20 cellular contexts compared by ENCODE assay signal in the genomic region with DNA sequence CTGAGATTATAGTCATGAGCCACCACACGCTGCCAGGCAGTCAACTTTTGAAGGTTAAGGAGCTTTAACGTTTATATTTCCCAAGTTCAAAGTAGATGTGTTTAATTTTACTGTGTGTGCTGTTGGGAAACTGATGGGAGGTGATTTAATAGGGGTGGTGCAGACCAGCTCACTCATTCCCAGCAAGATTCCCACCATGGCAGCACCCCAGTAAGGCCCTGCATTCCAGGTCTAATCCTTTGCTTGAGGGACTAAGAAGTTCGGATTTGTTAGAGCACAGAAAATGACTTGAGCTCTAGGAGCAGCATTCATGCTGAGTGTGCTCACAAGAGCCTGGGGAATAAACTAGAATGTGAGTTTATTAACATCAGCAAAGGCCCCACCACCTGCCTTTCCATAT. TPM values are rescaled to one million over a fixed set of nuclear protein-coding genes. Genes with fewer than 3 reads are reported as not detected.
A peak's percentile ranks its signal among the peaks of the same experiment; 100 is the strongest.
DNase-seq lines count a peak whose midpoint lies in the region; ATAC-seq and TF ChIP-seq lines count a peak whose summit lies in the region.
"Had no signal": no experiment of that assay in that cellular context is flagged by ENCODE, and none has a peak within 500 bp of the region (broad histone marks: within the 10 kb centered on the region; RNA-seq: fewer than 3 reads in every experiment).

No MANE protein-coding gene starts in this region.

- POLR2A ChIA-PET in IMR-90 (lab: Charles Lee; ENCODE audit: unreplicated experiment) = no interaction called here

- H3K9me2 ChIP-seq in hepatocyte (replicated peaks; ENCODE audit: insufficient read depth) = no peaks in the 10 kb centered on the region

- H3K4me1 Mint-ChIP-seq in chondrocyte (ENCODE audit: low read depth) = peaks cover 39% of the 10 kb centered on the region

- no peak overlapping the region for H2BK20ac ChIP-seq in IMR-90 (ENCODE audit: low read depth, low read length)

- H3K4me1 ChIP-seq in IMR-90 (ENCODE audit: control insufficient read depth, insufficient read depth, low read length) = peaks cover 12% of the 10 kb centered on the region
- no peaks in the 10 kb centered on the region for H3K4me1 ChIP-seq in hepatocyte (ENCODE audit: insufficient read depth)
- peaks cover 6 to 40% of the 10 kb centered on the region in 2 donors for H3K4me1 ChIP-seq in thoracic aorta (ENCODE audit: control insufficient read depth in 1 of 2, low read depth in 2 of 2)
- H3K4me1 ChIP-seq: BLaER1 treated with 17β-estradiol and CSF1 and Interleukin-3, amounts not matched to agents 10 nM and 100 nM had no signal

- H3K4me2 ChIP-seq in IMR-90 (ENCODE audit: low read depth, low read length) (no peak overlapping the region), hepatocyte (no peak overlapping the region)
- H3K4me2 ChIP-seq: A549; BLaER1 treated with 17β-estradiol and CSF1 and Interleukin-3, amounts not matched to agents 10 nM and 100 nM had no signal

- H3K56ac ChIP-seq in IMR-90 (ENCODE audit: extremely low read depth, insufficient read depth, low read length) = no peak overlapping the region

- no peak overlapping the region for H2AK9ac ChIP-seq in IMR-90 (replicated peaks; ENCODE audit: low read depth, low read length, poor library complexity)

- H2BK15ac ChIP-seq in IMR-90 (ENCODE audit: low read depth, low read length) = no peak overlapping the region

- no CpG with 5 or more reads among the region's 3 CpGs for WGBS in IMR-90 (ENCODE audit: extremely low coverage in 2 of 2, insufficient read length in 1 of 2), 2 experiments
- 83% methylated on average over 3 of the region's 3 CpGs for WGBS in hepatocyte (ENCODE audit: low lambda C conversion rate, missing lambda C conversion rate)

- H3K4me3 ChIP-seq in IMR-90 (ENCODE audit: insufficient read depth, low read depth, low read length) (no peak overlapping the region), hepatocyte (no peak overlapping the region), thoracic aorta (no peak overlapping the region)
- H3K4me3 ChIP-seq: A549; BLaER1 treated with 17β-estradiol and CSF1 and Interleukin-3, amounts not matched to agents 10 nM and 100 nM had no signal

- H4K91ac ChIP-seq in IMR-90 (ENCODE audit: insufficient read depth, low read depth, low read length) = peak overlapping the region; percentile 18; the same call in 1 of the 2 replicates

- H3K9me3 Mint-ChIP-seq in chondrocyte (ENCODE audit: low read depth) = no peaks in the 10 kb centered on the region
- H3K9me3 Mint-ChIP-seq: CD8-positive, alpha-beta T cell had no signal

- no peaks in the 10 kb centered on the region for H3K27me3 Mint-ChIP-seq in chondrocyte (ENCODE audit: low read depth)

- ATAC-seq in IMR-90 (ENCODE audit: low read depth) (no peak), thoracic aorta (ENCODE audit: insufficient number of reproducible peaks, low FRiP score, low read depth) (no peak), GM21367 (IDR thresholded peaks at IDR 0.05; ENCODE audit: unreplicated experiment) (no peak), HG03108 (IDR thresholded peaks at IDR 0.05; ENCODE audit: unreplicated experiment) (no peak), GM19351 (IDR thresholded peaks at IDR 0.05; ENCODE audit: unreplicated experiment) (no peak)
- ATAC-seq: CD8-positive, alpha-beta T cell had no signal

- H3K27ac ChIP-seq in IMR-90 (ENCODE audit: insufficient read depth, low read length) (peak overlapping the region; percentile 26; the same call in 1 of the 2 replicates), hepatocyte (peak overlapping the region; percentile 43), thoracic aorta (peak overlapping the region; percentile 70 to 82)
- H3K27ac ChIP-seq: A549; BLaER1 treated with 17β-estradiol and CSF1 and Interleukin-3, amounts not matched to agents 10 nM and 100 nM had no signal

- H3K27ac Mint-ChIP-seq in chondrocyte (ENCODE audit: unreplicated experiment) = peak overlapping the region; percentile 91
- H3K27ac Mint-ChIP-seq: CD8-positive, alpha-beta T cell had no signal

- in situ Hi-C loops in IMR-90 (cut with MboI; ENCODE audit: low sequenced_read_pairs) = no loop called here

- DNase-seq in IMR-90 = no peak
- no peak for DNase-seq in chondrocyte (ENCODE audit: low spot score)
- no peak for DNase-seq in hepatocyte (ENCODE audit: low spot score)
- DNase-seq in thoracic aorta (ENCODE audit: low spot score) = no peak
- no peak for DNase-seq in NCI-H1694 treated with DMSO at 0.1 percent for 48 hours (lab: John Stamatoyannopoulos, UW)
- DNase-seq: CD8-positive, alpha-beta T cell; H7; Kasumi-1; NCI-H187; NCI-H2107; NCI-H510A; NCI-H748 treated with DMSO at 0.1 percent for 48 hours; OCI-M1; SIG-M5 had no signal

- H3K18ac ChIP-seq in IMR-90 (ENCODE audit: low read depth, low read length) = no peak overlapping the region

- no peak for TF ChIP-seq CTCF in IMR-90 (conservative IDR thresholded peaks at IDR 0.05; ENCODE audit: low read depth, low read length)
- no peak for TF ChIP-seq CTCF in chondrocyte (IDR thresholded peaks at IDR 0.05)
- TF ChIP-seq CTCF in hepatocyte (IDR thresholded peaks at IDR 0.05; ENCODE audit: poor library complexity) = no peak
- no peak for TF ChIP-seq CTCF in thoracic aorta (IDR thresholded peaks at IDR 0.05)

- no peak overlapping the region for H3K23ac ChIP-seq in IMR-90 (ENCODE audit: low read depth, low read length)

- no TSS peak for BruUV-seq in IMR-90 (replicated peaks; lab: Mats Ljungman, UMichigan)

- peaks cover 16% of the 10 kb centered on the region for H3K9me1 ChIP-seq in IMR-90 (ENCODE audit: insufficient read depth, low read length)

- no peak overlapping the region for H4K8ac ChIP-seq in IMR-90 (ENCODE audit: low read depth in 2 of 2, low read length in 2 of 2)

- H3K79me1 ChIP-seq in IMR-90 (ENCODE audit: low read depth in 1 of 2, low read length in 2 of 2) = peaks cover 0 to 8% of the 10 kb centered on the region in 2 experiments; a peak in 2 of 4 replicates

- H3K9ac ChIP-seq in IMR-90 (ENCODE audit: low read depth, low read length) = no peak overlapping the region
- H3K9ac ChIP-seq: BLaER1 treated with 17β-estradiol and CSF1 and Interleukin-3, amounts not matched to agents 10 nM and 100 nM had no signal

- H3K14ac ChIP-seq in IMR-90 (replicated peaks; ENCODE audit: low read depth, low read length) = 0 out of 2 replicates have a peak overlapping the region, but pooled peaks have one; percentile 19

- no peak for TF ChIP-seq RAD21 in IMR-90 (IDR thresholded peaks at IDR 0.05; ENCODE audit: low read length)

- H3K4ac ChIP-seq in IMR-90 (ENCODE audit: low read depth, low read length) = 0 out of 2 replicates have a peak overlapping the region, but pooled peaks have one; percentile 46

- no peaks in the 10 kb centered on the region for H3K9me3 ChIP-seq in IMR-90 (ENCODE audit: control insufficient read depth, insufficient read depth, low read length)
- no peaks in the 10 kb centered on the region for H3K9me3 ChIP-seq in hepatocyte (ENCODE audit: low read depth)
- no peaks in the 10 kb centered on the region for H3K9me3 ChIP-seq in thoracic aorta
- H3K9me3 ChIP-seq: A549; BLaER1 treated with 17β-estradiol and CSF1 and Interleukin-3, amounts not matched to agents 10 nM and 100 nM had no signal

- dilution Hi-C loops in IMR-90 (cut with HindIII; ENCODE audit: low sequenced_read_pairs, unreplicated experiment) = no loop called here

- no peaks in the 10 kb centered on the region for H3K27me3 ChIP-seq in IMR-90 (ENCODE audit: control insufficient read depth, insufficient read depth, low read length)
- H3K27me3 ChIP-seq in hepatocyte = no peaks in the 10 kb centered on the region
- no peaks in the 10 kb centered on the region for H3K27me3 ChIP-seq in thoracic aorta (replicated peaks; ENCODE audit: insufficient read depth)
- H3K27me3 ChIP-seq: BLaER1 treated with 17β-estradiol and CSF1 and Interleukin-3, amounts not matched to agents 10 nM and 100 nM had no signal

- H2AFZ ChIP-seq in IMR-90 (replicated peaks; ENCODE audit: low read length, poor library complexity) = no peak overlapping the region
- no peak overlapping the region for H2AFZ ChIP-seq in hepatocyte

- H2BK120ac ChIP-seq in IMR-90 (ENCODE audit: low read depth, low read length) = no peak overlapping the region

- CTCF ChIA-PET in IMR-90 (lab: Yijun Ruan, JAX) = no interaction called here

- TF ChIP-seq POLR2A in IMR-90 (IDR thresholded peaks at IDR 0.05; ENCODE audit: low read depth, low read length) = no peak

- peak overlapping the region; percentile 77 for H2AK5ac ChIP-seq in IMR-90 (ENCODE audit: low read depth, low read length)

- H4K20me1 ChIP-seq in IMR-90 (ENCODE audit: insufficient read depth, low read length) (peaks cover 6% of the 10 kb centered on the region; the same call in 1 of the 2 replicates), hepatocyte (ENCODE audit: insufficient read depth, poor library complexity, severe bottlenecking) (no peaks in the 10 kb centered on the region)

- no peaks in the 10 kb centered on the region for H3K79me2 ChIP-seq in hepatocyte

- intact Hi-C loops in IMR-90 (cut with micrococcal nuclease) = loop anchor here (1.0 to 5.0 kb wide), 2 partner anchors 48 to 374 kb away; a partner anchor contains a TSS

- no peak overlapping the region for H4K5ac ChIP-seq in IMR-90 (ENCODE audit: low read depth, low read length)

- H3K36me3 Mint-ChIP-seq in chondrocyte (ENCODE audit: low read depth) = no peaks in the 10 kb centered on the region

- no peak overlapping the region for H3K4me3 Mint-ChIP-seq in chondrocyte (ENCODE audit: unreplicated experiment)
- H3K4me3 Mint-ChIP-seq: CD8-positive, alpha-beta T cell had no signal

- peaks cover 1% of the 10 kb centered on the region; the same call in 1 of the 2 replicates for H3K36me3 ChIP-seq in IMR-90 (ENCODE audit: control insufficient read depth, insufficient read depth, low read length)
- no peaks in the 10 kb centered on the region for H3K36me3 ChIP-seq in hepatocyte (replicated peaks; ENCODE audit: insufficient read depth, low read depth)
- no peaks in the 10 kb centered on the region for H3K36me3 ChIP-seq in thoracic aorta

- no peak overlapping the region for H2BK5ac ChIP-seq in IMR-90 (ENCODE audit: low read depth, low read length, poor library complexity, severe bottlenecking)

RNA-seq across cellular contexts. Expression of a gene that starts 25.2 kb away (rescaled TPM):
- 14.2 and 15.0 TPM in 2 replicates for total RNA-seq in IMR-90 (2012; rRNA removed)
- 6.9 and 9.5 TPM in 2 replicates for polyA plus RNA-seq in IMR-90 (2012; rRNA removed)
- 3.5 and 5.6 TPM in 2 replicates for polyA plus RNA-seq in IMR-90 (2012; cell fraction: cytosol; rRNA removed)
- 8.9 and 20.7 TPM in 2 replicates for polyA plus RNA-seq in IMR-90 (2012; cell fraction: nucleus; rRNA removed; ENCODE audit: low replicate concordance)
- total RNA-seq in chondrocyte = 8.6 to 14.5 TPM (median 8.7 TPM) in 3 replicates
- 7.8 and 9.6 TPM in 2 replicates for total RNA-seq in hepatocyte
- 17.8 and 23.2 TPM in 2 replicates for polyA plus RNA-seq in hepatocyte
- total RNA-seq in thoracic aorta = 10 to 100 TPM; 17.8 to 31.5 TPM

RNA-seq across cellular contexts. Expression of a gene that starts 35.8 kb away (rescaled TPM):
- total RNA-seq in IMR-90 (2012; rRNA removed) = not detected in 2 replicates
- polyA plus RNA-seq in IMR-90 (2012; rRNA removed) = not detected in 2 replicates
- polyA plus RNA-seq in IMR-90 (2012; cell fraction: cytosol; rRNA removed) = not detected in 2 replicates
- not detected in 2 replicates for polyA plus RNA-seq in IMR-90 (2012; cell fraction: nucleus; rRNA removed; ENCODE audit: low replicate concordance)
- total RNA-seq in chondrocyte = not detected in 3 replicates
- 2.8 and 3.0 TPM in 2 replicates for total RNA-seq in hepatocyte
- 2.6 and 3.3 TPM in 2 replicates for polyA plus RNA-seq in hepatocyte
- not detected for total RNA-seq in thoracic aorta
- total RNA-seq: CD8-positive, alpha-beta T cell; H7; RPMI7951 had no signal
- polyA plus RNA-seq: A549 had no signal

RNA-seq across cellular contexts. Expression of a gene that starts 47.4 kb away (rescaled TPM):
- total RNA-seq in IMR-90 (2012; rRNA removed) (65.6 and 65.8 TPM in 2 replicates), chondrocyte (32.8 to 36.2 TPM (median 34.5 TPM) in 3 replicates), hepatocyte (29.2 and 30.1 TPM in 2 replicates), thoracic aorta (10 to 100 TPM; 35.7 to 41.5 TPM)
- polyA plus RNA-seq in IMR-90 (2012; rRNA removed) (43.5 and 44.4 TPM in 2 replicates), hepatocyte (22.6 and 24.6 TPM in 2 replicates)
- 35.3 and 42.3 TPM in 2 replicates for polyA plus RNA-seq in IMR-90 (2012; cell fraction: cytosol; rRNA removed)
- 21.5 and 30.4 TPM in 2 replicates for polyA plus RNA-seq in IMR-90 (2012; cell fraction: nucleus; rRNA removed; ENCODE audit: low replicate concordance)

Comparison
In these comparisons a context has a peak if more than half of its experiments do, and no peak if none do; other contexts are left out.
1. H3K27ac ChIP-seq: peak in every context shown above with its lines; median percentile 76 in thoracic aorta; 43 in hepatocyte; 26 in IMR-90.